12 cellular contexts compared by ENCODE assay signal in the genomic region with DNA sequence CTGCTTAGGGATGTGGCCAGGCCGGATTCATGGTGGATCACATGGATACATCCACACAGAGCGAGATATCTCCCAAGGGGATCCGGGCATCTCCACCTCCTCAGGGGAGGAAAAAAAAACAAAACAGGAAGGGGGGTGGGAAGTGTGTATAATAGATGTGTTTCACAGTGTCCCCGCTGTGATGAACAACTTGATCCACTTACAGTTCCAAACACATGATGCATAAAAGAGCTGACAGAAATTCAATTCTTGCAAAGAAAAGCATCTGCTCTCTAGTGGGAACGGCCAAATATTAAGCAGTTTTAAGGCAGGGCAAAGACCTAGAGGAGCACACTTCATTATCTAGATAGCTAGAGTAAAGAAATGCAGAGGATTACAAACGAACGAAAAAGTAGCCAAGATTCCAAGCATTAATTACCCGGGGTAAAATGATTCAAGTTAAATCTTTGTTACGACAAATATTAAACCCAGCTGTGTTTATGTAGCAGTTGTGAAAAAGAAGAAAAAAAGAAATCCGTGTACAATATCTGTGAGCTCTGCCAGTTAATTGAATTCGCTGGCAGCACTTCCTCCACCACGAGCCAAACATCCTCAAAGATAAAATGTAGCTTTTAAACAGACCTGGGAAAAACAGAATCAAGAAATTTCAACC.
DNase-seq lines count a peak whose midpoint lies in the region; TF ChIP-seq lines count a peak whose summit lies in the region.
"Had no signal": no experiment of that assay in that cellular context is flagged by ENCODE, and none has a peak within 500 bp of the region (broad histone marks: within the 10 kb centered on the region; RNA-seq: fewer than 3 reads in every experiment).

No MANE protein-coding gene starts in this region.

- H3K36me3 Mint-ChIP-seq in endodermal cell (ENCODE audit: low read depth): peaks cover 10% of the 10 kb centered on the region

- 86 to 88% methylated on average over 7 to 12 of the region's 12 CpGs for WGBS in endodermal cell (ENCODE audit: insufficient coverage in 1 of 2, insufficient read length in 1 of 2), 2 experiments

- H3K4me3 ChIP-seq in fibroblast of villous mesenchyme (ENCODE audit: low read depth, low read length): no peak overlapping the region
- no peak overlapping the region for H3K4me3 ChIP-seq in skeletal muscle cell (ENCODE audit: low read depth, low read length)
- no peak overlapping the region for H3K4me3 ChIP-seq in endodermal cell (ENCODE audit: low read length)

- H3K27ac ChIP-seq in endodermal cell (ENCODE audit: low read depth, low read length): no peak overlapping the region

- H3K9ac ChIP-seq in endodermal cell (ENCODE audit: extremely low read depth, low read length, poor library complexity, severe bottlenecking): no peak overlapping the region

- DNase-seq in GM04504 (ENCODE audit: low read depth) (peak; percentile 9), RPMI7951 (ENCODE audit: low read depth) (peak; percentile 13), fibroblast of villous mesenchyme (ENCODE audit: low read depth) (peak; percentile 40), skeletal muscle cell (ENCODE audit: low read depth) (peak; percentile 25), AML-193 (lab: John Stamatoyannopoulos, UW) (no peak), endodermal cell (no peak)
- no peak for DNase-seq in activated effector memory CD4-positive, alpha-beta T cell treated with Interleukin-2 at 50 U/mL for 16 hours
- DNase-seq: activated CD4-positive, alpha-beta T cell treated with anti-CD3 and anti-CD28 coated beads, Interleukin-2, amount 10 ng/mL, durations not matched to agents 7 days and 5 days; activated naive CD4-positive, alpha-beta T cell treated with anti-CD3 and anti-CD28 coated beads, Interleukin-2, amount 50 U/mL, for 16 hours; HCEC 1CT; NCI-H1694 treated with DMSO at 0.1 percent for 48 hours; SHP77 had no signal

- no peaks in the 10 kb centered on the region for H3K27me3 Mint-ChIP-seq in endodermal cell (ENCODE audit: insufficient read depth)
- H3K27me3 Mint-ChIP-seq: activated CD4-positive, alpha-beta T cell treated with anti-CD3 and anti-CD28 coated beads, Interleukin-2, amount 10 ng/mL, durations not matched to agents 7 days and 5 days had no signal

- no peak overlapping the region for H3K27ac Mint-ChIP-seq in endodermal cell
- H3K27ac Mint-ChIP-seq: activated CD4-positive, alpha-beta T cell treated with anti-CD3 and anti-CD28 coated beads, Interleukin-2, amount 10 ng/mL, durations not matched to agents 7 days and 5 days had no signal

- peaks cover 7% of the 10 kb centered on the region for H3K9me3 ChIP-seq in endodermal cell (ENCODE audit: control insufficient read depth, low read length)

- H3K9me3 Mint-ChIP-seq in endodermal cell: no peaks in the 10 kb centered on the region

- H3K27me3 ChIP-seq in endodermal cell (ENCODE audit: control insufficient read depth, insufficient read depth, low read length, poor library complexity, severe bottlenecking): no peaks in the 10 kb centered on the region

- no peaks in the 10 kb centered on the region for H3K4me1 ChIP-seq in endodermal cell (ENCODE audit: control insufficient read depth, insufficient read depth, low read length)

- no peaks in the 10 kb centered on the region for H3K36me3 ChIP-seq in endodermal cell (ENCODE audit: control insufficient read depth, insufficient read depth, low read length)

- no peak overlapping the region for H3K4me3 Mint-ChIP-seq in endodermal cell
- H3K4me3 Mint-ChIP-seq: activated CD4-positive, alpha-beta T cell treated with anti-CD3 and anti-CD28 coated beads, Interleukin-2, amount 10 ng/mL, durations not matched to agents 7 days and 5 days had no signal

- no peak for TF ChIP-seq CTCF in fibroblast of villous mesenchyme (IDR thresholded peaks at IDR 0.05; ENCODE audit: insufficient read depth, low read depth, low read length)
- no peak for TF ChIP-seq CTCF in endodermal cell (conservative IDR thresholded peaks at IDR 0.05)

- H3K4me1 Mint-ChIP-seq in endodermal cell: peaks cover 12% of the 10 kb centered on the region
- H3K4me1 Mint-ChIP-seq: activated CD4-positive, alpha-beta T cell treated with anti-CD3 and anti-CD28 coated beads, Interleukin-2, amount 10 ng/mL, durations not matched to agents 7 days and 5 days had no signal

Comparison
In these comparisons a context has a peak if more than half of its experiments do, and no peak if none do; other contexts are left out.
1. DNase-seq: peak in GM04504 (single experiment), RPMI7951 (single experiment), fibroblast of villous mesenchyme (single experiment) and skeletal muscle cell (single experiment); none in AML-193 (0 of 2), endodermal cell (single experiment) and activated effector memory CD4-positive, alpha-beta T cell treated with Interleukin-2 at 50 U/mL for 16 hours (single experiment).